Comparison of ENCODE assay signal across 13 cellular contexts in the genomic region with DNA sequence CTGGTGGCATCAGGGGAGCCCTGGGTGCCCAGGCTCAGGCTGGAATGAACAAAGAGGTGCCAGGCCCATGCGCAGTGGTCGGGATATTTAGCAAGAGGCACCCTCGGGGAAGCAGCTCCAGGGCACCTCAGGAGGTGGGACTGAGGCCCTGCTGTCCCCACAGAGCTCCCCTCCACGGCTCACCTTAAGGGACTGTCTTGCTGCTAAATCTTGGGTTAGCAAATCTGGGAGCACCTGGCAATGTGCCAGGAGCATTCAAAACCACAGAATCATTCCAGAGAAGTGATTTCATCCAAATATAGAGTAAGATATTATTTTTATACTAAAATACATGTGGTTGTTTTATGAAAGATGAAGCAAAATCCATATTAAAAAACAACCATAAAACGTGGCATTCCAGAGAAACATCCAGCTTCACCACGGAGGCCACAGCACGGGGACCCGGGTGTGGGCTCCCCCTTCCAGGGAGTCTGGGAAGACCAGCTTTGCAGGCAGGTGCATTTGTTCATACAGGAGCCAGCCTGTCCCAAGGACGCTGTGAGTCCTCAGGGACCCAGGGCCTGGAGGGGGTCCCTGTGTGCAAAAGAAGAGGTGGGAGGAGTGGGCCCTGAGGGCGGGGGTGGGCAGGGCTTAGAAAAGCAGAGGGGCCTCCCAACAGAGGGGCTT. TPM values are rescaled to one million over a fixed set of nuclear protein-coding genes. Genes with fewer than 3 reads are reported as not detected.
DNase-seq lines count a peak whose midpoint lies in the region; ATAC-seq, FAIRE-seq and TF ChIP-seq lines count a peak whose summit lies in the region.
"Had no signal": no experiment of that assay in that cellular context is flagged by ENCODE, and none has a peak within 500 bp of the region (broad histone marks: within the 10 kb centered on the region; RNA-seq: fewer than 3 reads in every experiment).

No MANE protein-coding gene starts in this region.

- no peaks in the 10 kb centered on the region for H3K9me3 ChIP-seq in A549
- H3K9me3 ChIP-seq in mucosa of rectum (ENCODE audit: control insufficient read depth in 2 of 2, low read length in 2 of 2): no peaks in the 10 kb centered on the region

- H3K4me1 ChIP-seq in A549: peaks cover 21% of the 10 kb centered on the region
- H3K4me1 ChIP-seq in mucosa of rectum (ENCODE audit: control insufficient read depth in 2 of 2, insufficient read depth in 2 of 2, low read length in 2 of 2): peaks cover 18 to 31% of the 10 kb centered on the region in 2 donors

- H3K27ac ChIP-seq in A549 (peak overlapping the region; percentile 50 to 75; a peak in 4 of 6 replicates), mucosa of rectum (ENCODE audit: low read depth in 2 of 2, low read length in 2 of 2) (peak overlapping the region; percentile 87 to 91)

- WGBS in A549 (ENCODE audit: missing lambda C conversion rate): 81% methylated on average over 8 of the region's 10 CpGs

- H3K4me1 Mint-ChIP-seq in activated T-cell treated with anti-CD3 and anti-CD28 coated beads, Interleukin-2, amount 50 U/mL, for 24 hours (ENCODE audit: low read depth): peaks cover 2% of the 10 kb centered on the region

- 0 out of 3 replicates have a peak overlapping the region, but pooled peaks have one; percentile 4 for H3K4me2 ChIP-seq in A549

- DNase-seq in A549 (ENCODE audit: low read depth in 1 of 2, low spot score in 1 of 2): no peak
- DNase-seq in NCI-H1694 treated with DMSO at 0.1 percent for 48 hours (lab: John Stamatoyannopoulos, UW): peak; percentile 63
- peak; percentile 36 for DNase-seq in epidermal melanocyte (ENCODE audit: insufficient read length, low spot score)
- DNase-seq in NCI-H1105 (lab: John Stamatoyannopoulos, UW): no peak
- no peak for DNase-seq in HPDE6-E6E7 (ENCODE audit: extremely low spot score)
- no peak for DNase-seq in activated T-cell treated with anti-CD3 and anti-CD28 coated beads, Interleukin-2, amount 50 U/mL, for 24 hours
- DNase-seq: activated CD4-positive, CD25-positive, alpha-beta regulatory T cell; CD4-positive, alpha-beta T cell; central memory CD4-positive, alpha-beta T cell; naive B cell; NCI-H2227 treated with DMSO at 0.1 percent for 48 hours had no signal

- H3K27me3 ChIP-seq in mucosa of rectum (ENCODE audit: control insufficient read depth in 2 of 2, insufficient read depth in 2 of 2, low read length in 2 of 2): no peaks in the 10 kb centered on the region

- TF ChIP-seq RAD21 in A549 (conservative IDR thresholded peaks at IDR 0.05 in 1 of 2, IDR thresholded peaks at IDR 0.05 in 1 of 2): no peak

- no peak for TF ChIP-seq POLR2A in A549 (IDR thresholded peaks at IDR 0.05; ENCODE audit: low read length)

- H3K4me3 Mint-ChIP-seq in activated T-cell treated with anti-CD3 and anti-CD28 coated beads, Interleukin-2, amount 50 U/mL, for 24 hours: no peak overlapping the region
- H3K4me3 Mint-ChIP-seq: CD4-positive, alpha-beta T cell had no signal

- no peaks in the 10 kb centered on the region for H3K27me3 Mint-ChIP-seq in activated T-cell treated with anti-CD3 and anti-CD28 coated beads, Interleukin-2, amount 50 U/mL, for 24 hours
- H3K27me3 Mint-ChIP-seq: CD4-positive, alpha-beta T cell; naive B cell had no signal

- TF ChIP-seq CTCF in A549 (IDR thresholded peaks at IDR 0.05): no peak

- H3K36me3 Mint-ChIP-seq in activated T-cell treated with anti-CD3 and anti-CD28 coated beads, Interleukin-2, amount 50 U/mL, for 24 hours (ENCODE audit: low read depth): peaks cover 34% of the 10 kb centered on the region

- H3K9ac ChIP-seq in mucosa of rectum (ENCODE audit: low read depth in 1 of 2, low read length in 2 of 2): peak overlapping the region; percentile 41 to 73

- no peak overlapping the region for H3K27ac Mint-ChIP-seq in activated T-cell treated with anti-CD3 and anti-CD28 coated beads, Interleukin-2, amount 50 U/mL, for 24 hours
- H3K27ac Mint-ChIP-seq: CD4-positive, alpha-beta T cell had no signal

- ATAC-seq in A549: no peak
- no peak for ATAC-seq in GM18519 (IDR thresholded peaks at IDR 0.05; ENCODE audit: low FRiP score, unreplicated experiment)

- no peak for FAIRE-seq in A549 (lab: Jason Lieb, UNC)

- H3K9me3 Mint-ChIP-seq in activated T-cell treated with anti-CD3 and anti-CD28 coated beads, Interleukin-2, amount 50 U/mL, for 24 hours: no peaks in the 10 kb centered on the region
- H3K9me3 Mint-ChIP-seq: CD4-positive, alpha-beta T cell; naive B cell had no signal

- TF ChIP-seq EP300 in A549 (IDR thresholded peaks at IDR 0.05): no peak

- H3K4me3 ChIP-seq in A549 (no peak overlapping the region), mucosa of rectum (ENCODE audit: low read length in 2 of 2) (no peak overlapping the region)

- POLR2A ChIA-PET in A549 (lab: Yijun Ruan, JAX): interaction anchor here (0.6 to 6.6 kb wide), 5 partner anchors 184 to 242 kb away, joined by 5 to 102 read pairs (median 6); partner anchors contain the start of gene RHOB

- peaks cover 11 to 34% of the 10 kb centered on the region in 2 donors for H3K36me3 ChIP-seq in mucosa of rectum (ENCODE audit: control insufficient read depth in 2 of 2, insufficient read depth in 2 of 2, low read length in 2 of 2)

- CTCF ChIA-PET in A549 (lab: Yijun Ruan, JAX): interaction anchor here (0.6 to 17.8 kb wide), 40 partner anchors 9 to 329 kb away, joined by 3 to 355 read pairs (median 5); partner anchors contain the start of genes HS1BP3 and RHOB

TF ChIP-seq in A549, 52 proteins besides CTCF, POLR2A, EP300 and RAD21 (continues in another document):
- TF ChIP-seq RARB (CRISPR knock-in tag; IDR thresholded peaks at IDR 0.05): no peak
- TF ChIP-seq GATA3 (IDR thresholded peaks at IDR 0.05; ENCODE audit: borderline replicate concordance): no peak
- no peak for TF ChIP-seq CHD2 (IDR thresholded peaks at IDR 0.05; ENCODE audit: low read length, partially characterized antibody)
- TF ChIP-seq JUNB (IDR thresholded peaks at IDR 0.05): no peak
- no peak for TF ChIP-seq RCOR1 (IDR thresholded peaks at IDR 0.05; ENCODE audit: low read depth, low read length)
- no peak for TF ChIP-seq NR3C1 (IDR thresholded peaks at IDR 0.05)
- no peak for TF ChIP-seq ZSCAN20 (CRISPR knock-in tag; IDR thresholded peaks at IDR 0.05)
- TF ChIP-seq BHLHE40 (IDR thresholded peaks at IDR 0.05; ENCODE audit: low read depth, low read length): no peak
- TF ChIP-seq HOXA7 (CRISPR knock-in tag; IDR thresholded peaks at IDR 0.05): no peak
- no peak for TF ChIP-seq KDM5A (IDR thresholded peaks at IDR 0.05)
- no peak for TF ChIP-seq ZNF302 (CRISPR knock-in tag; IDR thresholded peaks at IDR 0.05)
- TF ChIP-seq ZC3H11A (IDR thresholded peaks at IDR 0.05): no peak
- TF ChIP-seq MAX (IDR thresholded peaks at IDR 0.05): no peak
- TF ChIP-seq, protein P1, sequence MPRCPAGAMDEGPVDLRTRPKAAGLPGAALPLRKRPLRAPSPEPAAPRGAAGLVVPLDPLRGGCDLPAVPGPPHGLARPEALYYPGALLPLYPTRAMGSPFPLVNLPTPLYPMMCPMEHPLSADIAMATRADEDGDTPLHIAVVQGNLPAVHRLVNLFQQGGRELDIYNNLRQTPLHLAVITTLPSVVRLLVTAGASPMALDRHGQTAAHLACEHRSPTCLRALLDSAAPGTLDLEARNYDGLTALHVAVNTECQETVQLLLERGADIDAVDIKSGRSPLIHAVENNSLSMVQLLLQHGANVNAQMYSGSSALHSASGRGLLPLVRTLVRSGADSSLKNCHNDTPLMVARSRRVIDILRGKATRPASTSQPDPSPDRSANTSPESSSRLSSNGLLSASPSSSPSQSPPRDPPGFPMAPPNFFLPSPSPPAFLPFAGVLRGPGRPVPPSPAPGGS (IDR thresholded peaks at IDR 0.05): no peak
- TF ChIP-seq TFCP2L1 (CRISPR knock-in tag; IDR thresholded peaks at IDR 0.05): no peak
- no peak for TF ChIP-seq FOXS1 (CRISPR knock-in tag; IDR thresholded peaks at IDR 0.05)
- TF ChIP-seq REST (IDR thresholded peaks at IDR 0.05): no peak

RNA-seq across cellular contexts. Expression of gene HS1BP3, which starts 16.3 kb away (rescaled TPM):
- 12.4 and 13.8 TPM in 2 replicates for polyA plus RNA-seq in A549 (2011; rRNA removed)
- polyA plus RNA-seq in A549 (2012; cell fraction: cytosol; rRNA removed): 19.3 and 23.8 TPM in 2 replicates
- polyA plus RNA-seq in A549 (2012; cell fraction: nucleus; rRNA removed): 35.4 and 36.6 TPM in 2 replicates
- polyA plus RNA-seq in A549 (2017; fragmentation: RNase III; extraction: RNeasy Plus Mini Kit Qiagen cat#74134 plus additional on column Dnase treatment): 17.7 to 23.5 TPM (median 20.5 TPM) in 3 replicates
- polyA minus RNA-seq in A549 (2011; rRNA and poly(A)+ RNA removed): 17.5 and 21.2 TPM in 2 replicates

RNA-seq across cellular contexts. Expression of gene GDF7, which starts 32.4 kb away (rescaled TPM):
- 0.05 and 0.09 TPM in 2 replicates for polyA plus RNA-seq in A549 (2011; rRNA removed)
- polyA plus RNA-seq in A549 (2012; cell fraction: cytosol; rRNA removed): 0.01 and 0.04 TPM in 2 replicates
- polyA plus RNA-seq in A549 (2012; cell fraction: nucleus; rRNA removed): 0.02 and 0.07 TPM in 2 replicates
- polyA plus RNA-seq in A549 (2017; fragmentation: RNase III; extraction: RNeasy Plus Mini Kit Qiagen cat#74134 plus additional on column Dnase treatment): 0.03 TPM in 3 replicates
- polyA minus RNA-seq in A549 (2011; rRNA and poly(A)+ RNA removed): 0.17 and 0.19 TPM in 2 replicates

Comparison
In these comparisons a context has a peak if more than half of its experiments do, and no peak if none do; other contexts are left out.
1. DNase-seq: peak in NCI-H1694 treated with DMSO at 0.1 percent for 48 hours (single experiment) and epidermal melanocyte (single experiment); none in A549 (0 of 2), NCI-H1105 (single experiment), HPDE6-E6E7 (single experiment) and activated T-cell treated with anti-CD3 and anti-CD28 coated beads, Interleukin-2, amount 50 U/mL, for 24 hours (single experiment).